Comparison of ENCODE assay signal across 8 cellular contexts in the genomic region with DNA sequence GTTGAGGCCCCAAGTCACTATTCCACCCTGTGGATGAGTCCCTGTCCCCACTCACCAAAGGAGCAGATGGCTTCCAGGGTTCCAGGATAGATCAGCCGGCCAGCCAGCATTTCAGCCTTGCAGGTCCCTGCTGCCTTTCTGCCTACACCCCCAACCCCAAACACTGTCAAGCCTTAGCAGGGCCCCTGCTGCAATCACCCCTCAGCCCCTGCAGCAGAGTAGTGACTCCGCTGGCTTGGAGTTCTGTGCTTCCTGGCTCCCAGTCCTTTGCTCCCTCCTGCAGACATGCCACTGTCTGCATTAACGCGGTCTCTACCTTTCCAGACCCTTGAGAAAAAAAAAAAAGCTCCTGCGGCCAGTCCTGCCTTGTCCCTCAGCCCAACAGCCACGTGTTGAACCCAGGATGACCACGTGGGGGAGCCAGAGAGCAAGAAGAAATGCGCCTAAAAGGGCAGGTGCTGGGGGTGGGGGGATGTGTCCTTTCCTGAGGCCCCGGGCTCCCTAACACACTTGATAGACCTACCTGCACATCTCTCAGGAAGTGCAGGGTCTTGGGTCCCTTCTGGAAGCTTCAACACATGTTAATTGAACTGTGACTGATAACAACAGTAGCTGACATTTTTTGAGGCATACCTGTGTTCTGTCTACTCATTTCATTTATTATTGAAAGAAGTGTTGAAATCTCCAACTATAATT. TPM values are rescaled to one million over a fixed set of nuclear protein-coding genes. Genes with fewer than 3 reads are reported as not detected.
DNase-seq lines count a peak whose midpoint lies in the region; ATAC-seq and TF ChIP-seq lines count a peak whose summit lies in the region.

No MANE protein-coding gene starts in this region.

- H3K27me3 ChIP-seq in Karpas-422 (ENCODE audit: low read length) (no peaks in the 10 kb centered on the region), SJCRH30 (no peaks in the 10 kb centered on the region), trophoblast cell (ENCODE audit: insufficient read depth, low read length) (no peaks in the 10 kb centered on the region), uterus (no peaks in the 10 kb centered on the region)

- H3K36me3 ChIP-seq in Karpas-422 (ENCODE audit: insufficient read depth, low read length) (no peaks in the 10 kb centered on the region), SJCRH30 (no peaks in the 10 kb centered on the region), trophoblast cell (ENCODE audit: control insufficient read depth in 1 of 2, insufficient read depth in 2 of 2, low read length in 2 of 2) (no peaks in the 10 kb centered on the region), uterus (no peaks in the 10 kb centered on the region)

- no peaks in the 10 kb centered on the region for H3K79me1 ChIP-seq in trophoblast cell (ENCODE audit: low read length)

- H3K79me2 ChIP-seq in Karpas-422 (ENCODE audit: low read length) (no peaks in the 10 kb centered on the region), trophoblast cell (ENCODE audit: control insufficient read depth, insufficient read depth, low read length, poor library complexity) (no peaks in the 10 kb centered on the region)

- no peaks in the 10 kb centered on the region for H3K4me1 ChIP-seq in Karpas-422 (ENCODE audit: low read length)
- peaks cover 30% of the 10 kb centered on the region for H3K4me1 ChIP-seq in SJCRH30
- peaks cover 0 to 2% of the 10 kb centered on the region in 2 experiments for H3K4me1 ChIP-seq in trophoblast cell (ENCODE audit: control insufficient read depth in 1 of 2, insufficient read depth in 2 of 2, low read length in 2 of 2)
- H3K4me1 ChIP-seq in uterus: no peaks in the 10 kb centered on the region

- TF ChIP-seq POLR2A in uterus (IDR thresholded peaks at IDR 0.05): no peak

- no peak overlapping the region for H3K23ac ChIP-seq in trophoblast cell (ENCODE audit: low read length)

- intact Hi-C loops in uterus (cut with DNase I; ENCODE audit: low total_unique reads): no loop called here

- no peak overlapping the region for H2AFZ ChIP-seq in Karpas-422 (ENCODE audit: low read length)
- H2AFZ ChIP-seq in trophoblast cell (ENCODE audit: insufficient read depth, low read length, poor library complexity): no peak overlapping the region

- no peak overlapping the region for H2AK5ac ChIP-seq in trophoblast cell (ENCODE audit: low read length)

- H3K4me2 ChIP-seq in Karpas-422 (ENCODE audit: low read depth, low read length, poor library complexity, severe bottlenecking): no peak overlapping the region
- no peak overlapping the region for H3K4me2 ChIP-seq in trophoblast cell (ENCODE audit: low read length)

- DNase-seq in GM12864 (ENCODE audit: low read depth): no peak
- peak; percentile 92 for DNase-seq in Karpas-422
- peak; percentile 79 to 92 for DNase-seq in SJCRH30
- DNase-seq in activated effector memory CD4-positive, alpha-beta T cell treated with anti-CD3 and anti-CD28 coated beads, Interleukin-2, amount 50 U/mL, for 16 hours: peak; percentile 93
- DNase-seq in germinal center (ENCODE audit: low spot score): peak; percentile 84
- DNase-seq in trophoblast cell: peak; percentile 15 to 76
- peak; percentile 66 to 71 for DNase-seq in uterus

- H3K9me3 ChIP-seq in Karpas-422 (ENCODE audit: low read length) (no peaks in the 10 kb centered on the region), SJCRH30 (replicated peaks) (no peaks in the 10 kb centered on the region), trophoblast cell (ENCODE audit: insufficient read depth, low read depth, low read length) (no peaks in the 10 kb centered on the region), uterus (no peaks in the 10 kb centered on the region)

- no peak overlapping the region for H4K8ac ChIP-seq in trophoblast cell (ENCODE audit: low read depth, low read length)

- no peaks in the 10 kb centered on the region for H4K20me1 ChIP-seq in Karpas-422 (ENCODE audit: insufficient read depth, low read depth, low read length)

- H3K14ac ChIP-seq in trophoblast cell (ENCODE audit: low read length): no peak overlapping the region

- H3K9me2 ChIP-seq in Karpas-422 (replicated peaks; ENCODE audit: insufficient read depth, low read length): no peaks in the 10 kb centered on the region

- H3K4ac ChIP-seq in trophoblast cell (ENCODE audit: low read depth, low read length): no peak overlapping the region

- H4K12ac ChIP-seq in trophoblast cell (ENCODE audit: low read depth, low read length): no peak overlapping the region

- H3K18ac ChIP-seq in trophoblast cell (ENCODE audit: low read length): no peak overlapping the region

- H3K9ac ChIP-seq in Karpas-422 (ENCODE audit: low read length) (no peak overlapping the region), trophoblast cell (ENCODE audit: low read length) (no peak overlapping the region)

- H2BK12ac ChIP-seq in trophoblast cell (ENCODE audit: low read length): no peak overlapping the region

- ATAC-seq in HG02884 (IDR thresholded peaks at IDR 0.05; ENCODE audit: unreplicated experiment): no peak

- H3K27ac ChIP-seq in Karpas-422 (ENCODE audit: low read length) (no peak overlapping the region), SJCRH30 (no peak overlapping the region), trophoblast cell (ENCODE audit: low read depth, low read length) (no peak overlapping the region), uterus (no peak overlapping the region)

- no peak overlapping the region for H4K91ac ChIP-seq in trophoblast cell (ENCODE audit: low read depth, low read length)

- TF ChIP-seq CTCF in GM12864 (IDR thresholded peaks at IDR 0.05; ENCODE audit: low read depth, low read length, missing control alignments) (peak; percentile 90), uterus (IDR thresholded peaks at IDR 0.05) (peak; percentile 68 to 86 (median 72))

- H2BK120ac ChIP-seq in trophoblast cell (ENCODE audit: insufficient read depth, low read length, poor library complexity): no peak overlapping the region

- H2BK5ac ChIP-seq in trophoblast cell (ENCODE audit: low read depth, low read length, poor library complexity): no peak overlapping the region

- H3K4me3 ChIP-seq in GM12864 (ENCODE audit: low read depth, low read length) (no peak overlapping the region), Karpas-422 (ENCODE audit: low read length) (no peak overlapping the region), SJCRH30 (no peak overlapping the region), trophoblast cell (ENCODE audit: low read depth, low read length) (no peak overlapping the region), uterus (no peak overlapping the region)

- no CpG with 5 or more reads among the region's 9 CpGs for WGBS in trophoblast cell (ENCODE audit: extremely low coverage, insufficient coverage, insufficient read length)

RNA-seq across cellular contexts. Expression of a gene that starts 37.4 kb away (rescaled TPM):
- total RNA-seq in Karpas-422 (2014; rRNA removed; shearing (Covaris generic); ENCODE audit: low replicate concordance): 27.2 and 29.5 TPM in 2 replicates
- total RNA-seq in SJCRH30 (2014; rRNA removed; shearing (Covaris generic)): 9.5 TPM in 2 replicates
- 0.07 and 0.08 TPM in 2 replicates for polyA plus RNA-seq in trophoblast cell (2013)
- total RNA-seq in uterus: 1 to 10 TPM in 3 of 4 donors, under 1 TPM in 1; 0.77 to 5.3 (median 3.2) TPM
